Comparison of ENCODE assay signal across 31 cellular contexts in the genomic region with DNA sequence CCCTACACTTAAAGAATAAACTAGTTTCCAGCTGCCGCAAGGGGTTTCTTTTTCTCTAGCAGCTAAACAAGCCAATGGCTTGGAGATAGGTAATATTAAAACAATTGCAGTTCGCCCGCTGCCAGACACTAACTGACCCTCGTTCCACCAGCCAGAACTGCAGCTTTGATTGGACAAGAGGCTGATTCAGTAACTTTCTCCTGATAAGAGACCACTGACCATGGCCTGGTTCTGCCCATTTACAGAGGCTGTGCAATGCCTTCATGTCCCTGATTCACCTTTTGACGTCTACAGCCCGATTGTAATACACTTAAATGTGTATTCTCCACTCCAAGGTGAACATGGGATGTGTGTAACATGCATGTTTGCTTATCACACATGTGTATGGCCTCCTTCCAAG.
"Had no signal": no experiment of that assay in that cellular context is flagged by ENCODE, and none has a peak within 500 bp of the region (broad histone marks: within the 10 kb centered on the region; RNA-seq: fewer than 3 reads in every experiment).

No MANE protein-coding gene starts in this region.

- H3K4me3 ChIP-seq: ascending aorta, body of pancreas, breast epithelium, cardiac muscle cell had no signal

- ATAC-seq: activated naive CD4-positive, alpha-beta T cell treated with anti-CD3 and anti-CD28 coated beads, Interleukin-2, amount 50 U/mL, for 72 hours; activated naive CD8-positive, alpha-beta T cell treated with anti-CD3 and anti-CD28 coated beads, Interleukin-2, amount 50 U/mL, for 24 hours; activated T-cell treated with anti-CD3 and anti-CD28 coated beads, Interleukin-2, amount 50 U/mL, for 4 hours; activated T-cell treated with anti-CD3 and anti-CD28 coated beads, Interleukin-2, amount 50 U/mL, for 72 hours; activated T-helper 17 cell treated with anti-CD3 and anti-CD28 coated beads, Interleukin-2, amount 50 U/mL, for 72 hours; body of pancreas had no signal

- H3K36me3 ChIP-seq: ascending aorta, brain microvascular endothelial cell, breast epithelium, cardiac muscle cell had no signal

- H3K27me3 ChIP-seq: ascending aorta, brain microvascular endothelial cell had no signal

- H3K27ac ChIP-seq: ascending aorta, body of pancreas, brain microvascular endothelial cell, breast epithelium, cardiac muscle cell had no signal

- H3K9me3 ChIP-seq: ascending aorta, body of pancreas, breast epithelium had no signal

- H3K4me1 ChIP-seq: breast epithelium had no signal

- DNase-seq: activated effector memory CD4-positive, alpha-beta T cell treated with anti-CD3 and anti-CD28 coated beads, Interleukin-2, amount 50 U/mL, for 16 hours; activated effector memory CD4-positive, alpha-beta T cell treated with Interleukin-2 at 50 U/mL for 16 hours; activated gamma-delta T cell; activated gamma-delta T cell treated with Interleukin-2 at 50 U/mL for 16 hours; activated naive CD4-positive, alpha-beta T cell; activated naive CD4-positive, alpha-beta T cell treated with anti-CD3 and anti-CD28 coated beads for 36 hours; activated naive CD4-positive, alpha-beta T cell treated with anti-CD3 and anti-CD28 coated beads, Interleukin-2, amount 10 ng/mL, durations not matched to agents 7 days and 5 days; activated naive CD4-positive, alpha-beta T cell treated with anti-CD3 and anti-CD28 coated beads, Interleukin-2, amount 50 U/mL, for 16 hours; activated naive CD4-positive, alpha-beta T cell treated with Interleukin-2 at 50 U/mL for 16 hours; activated naive CD8-positive, alpha-beta T cell treated with anti-CD3 and anti-CD28 coated beads for 36 hours; activated naive CD8-positive, alpha-beta T cell treated with anti-CD3 and anti-CD28 coated beads, Interleukin-2, amount 10 ng/mL, durations not matched to agents 7 days and 5 days; activated naive CD8-positive, alpha-beta T cell treated with anti-CD3 and anti-CD28 coated beads, Interleukin-2, amount 50 U/mL, for 24 hours; activated T-cell treated with anti-CD3 and anti-CD28 coated beads, Interleukin-2, amount 50 U/mL, for 24 hours; activated T-cell treated with anti-CD3 and anti-CD28 coated beads, Interleukin-2, amount 50 U/mL, for 4 hours; activated T-cell treated with anti-CD3 and anti-CD28 coated beads, Interleukin-2, amount 50 U/mL, for 48 hours; activated T-cell treated with anti-CD3 and anti-CD28 coated beads, Interleukin-2, amount 50 U/mL, for 72 hours; amniotic stem cell; amygdala; anterior cingulate cortex; body of pancreas; brain microvascular endothelial cell; caudate nucleus; central memory CD4-positive, alpha-beta T cell; cerebellar nuclear complex had no signal

- FAIRE-seq: astrocyte, bronchial epithelial cell had no signal
